Comparison of ENCODE assay signal across 13 cellular contexts in genomic region chr4:9970399-9971011, GRCh38. TPM values are rescaled to one million over a fixed set of nuclear protein-coding genes. Genes with fewer than 3 reads are reported as not detected.
A peak's percentile ranks its signal among the peaks of the same experiment; 100 is the strongest.
DNase-seq lines count a peak whose midpoint lies in the region; ATAC-seq, FAIRE-seq and TF ChIP-seq lines count a peak whose summit lies in the region.
"Had no signal": no experiment of that assay in that cellular context is flagged by ENCODE, and none has a peak within 500 bp of the region (broad histone marks: within the 10 kb centered on the region; RNA-seq: fewer than 3 reads in every experiment).

No MANE protein-coding gene starts in this region.

- DNase-seq in GM12878 (ENCODE audit: low read depth, low spot score), result peak; percentile 41
- no peak for DNase-seq in NCI-H2171 treated with DMSO at 0.1 percent for 48 hours (lab: John Stamatoyannopoulos, UW)
- DNase-seq in colonic mucosa, result no peak
- no peak for DNase-seq in occipital lobe (lab: John Stamatoyannopoulos, UW)
- no peak for DNase-seq in activated CD4-positive, CD25-positive, alpha-beta regulatory T cell treated with anti-CD3 and anti-CD28 coated beads, Interleukin-2, amount 50 U/mL, for 72 hours
- DNase-seq: NCI-H748 treated with DMSO at 0.1 percent for 48 hours had no signal

- peak overlapping the region; percentile 87 for H3K27ac ChIP-seq in GM12878 (ENCODE audit: control insufficient read depth, insufficient read depth)
- no peak overlapping the region for H3K27ac ChIP-seq in colonic mucosa
- H3K27ac ChIP-seq: breast epithelium had no signal

- no peak for TF ChIP-seq RAD21 in GM12878 (IDR thresholded peaks at IDR 0.05; ENCODE audit: insufficient read depth, low read depth, low read length)

- ATAC-seq in GM18870 (IDR thresholded peaks at IDR 0.05; ENCODE audit: unreplicated experiment) (peak; percentile 81), GM21576 (IDR thresholded peaks at IDR 0.05; ENCODE audit: unreplicated experiment) (peak; percentile 83), HG03378 (IDR thresholded peaks at IDR 0.05; ENCODE audit: unreplicated experiment) (peak; percentile 81), GM12878 (peak; percentile 90)

- H3K36me3 ChIP-seq in GM12878 (ENCODE audit: control insufficient read depth in 2 of 2, insufficient read depth in 2 of 2, low read length in 1 of 2) (no peaks in the 10 kb centered on the region), colonic mucosa (no peaks in the 10 kb centered on the region)
- H3K36me3 ChIP-seq: breast epithelium had no signal

- 0 out of 4 replicates have a peak, but pooled peaks of 1 of the 2 experiments have one; percentile 16 for TF ChIP-seq EP300 in GM12878 (IDR thresholded peaks at IDR 0.05; ENCODE audit: borderline replicate concordance in 1 of 2, control insufficient read depth in 1 of 2, low read depth in 2 of 2, low read length in 2 of 2)

- no peaks in the 10 kb centered on the region for H4K20me1 ChIP-seq in GM12878 (ENCODE audit: control insufficient read depth, insufficient read depth)

- H3K9ac ChIP-seq in GM12878 (ENCODE audit: control insufficient read depth, insufficient read depth, low read length) (peak overlapping the region; percentile 61), colonic mucosa (ENCODE audit: low read depth in 2 of 2, low read length in 2 of 2) (no peak overlapping the region)

- peaks cover 20% of the 10 kb centered on the region for H3K4me1 ChIP-seq in GM12878 (ENCODE audit: control insufficient read depth, insufficient read depth, low read length)
- H3K4me1 ChIP-seq in colonic mucosa, result no peaks in the 10 kb centered on the region
- H3K4me1 ChIP-seq: breast epithelium had no signal

- H3K27me3 ChIP-seq in GM12878 (replicated peaks in 1 of 2; ENCODE audit: control insufficient read depth in 2 of 2, insufficient read depth in 2 of 2, low read length in 1 of 2), result no peaks in the 10 kb centered on the region
- H3K27me3 ChIP-seq in colonic mucosa, result no peaks in the 10 kb centered on the region
- H3K27me3 ChIP-seq: breast epithelium had no signal

- TF ChIP-seq CTCF in GM12878 (IDR thresholded peaks at IDR 0.05 in 2 of 3, conservative IDR thresholded peaks at IDR 0.05 in 1 of 3; ENCODE audit: control insufficient read depth in 2 of 3, extremely low read depth in 1 of 3, insufficient read depth in 1 of 3, low read depth in 3 of 3, low read length in 3 of 3), result no peak
- no peak for TF ChIP-seq CTCF in colonic mucosa (IDR thresholded peaks at IDR 0.05)

- intact Hi-C loops in GM12878 (cut with micrococcal nuclease; ENCODE audit: unreplicated experiment) (loop anchor here (2.0 kb wide), 1 partner anchor 36 kb away; no protein-coding TSS in a partner anchor), colonic mucosa (cut with DNase I) (no loop called here)

- RAD21 ChIA-PET in GM12878 (lab: Charles Lee; ENCODE audit: unreplicated experiment), result interaction anchor here (1.9 to 4.4 kb wide), 6 partner anchors 10 to 44 kb away, joined by 4 to 69 read pairs (median 6); no protein-coding TSS in a partner anchor

- H3K4me3 ChIP-seq in GM12878 (no peak overlapping the region; the same call in 1 of the 2 replicates), colonic mucosa (no peak overlapping the region)
- H3K4me3 ChIP-seq: breast epithelium, skin epidermis had no signal

- no peak for TF ChIP-seq POLR2A in GM12878 (IDR thresholded peaks at IDR 0.05; ENCODE audit: low read depth, low read length)

- SMC1A ChIA-PET in GM12878 (lab: Charles Lee; ENCODE audit: uncharacterized antibody, unreplicated experiment), result interaction anchor here (0.9 to 4.5 kb wide), 11 partner anchors 9 to 80 kb away, joined by 3 to 70 read pairs (median 9); no protein-coding TSS in a partner anchor

- H3K9me3 ChIP-seq in GM12878 (replicated peaks; ENCODE audit: control insufficient read depth, insufficient read depth, low read length) (peaks cover 6% of the 10 kb centered on the region), colonic mucosa (no peaks in the 10 kb centered on the region)
- H3K9me3 ChIP-seq: breast epithelium had no signal

- peak overlapping the region; percentile 43 for H2AFZ ChIP-seq in GM12878 (ENCODE audit: control insufficient read depth, low read depth, low read length)

- H3K4me2 ChIP-seq in GM12878 (ENCODE audit: control insufficient read depth, insufficient read depth), result peak overlapping the region; percentile 58

- FAIRE-seq in GM12878 (lab: Jason Lieb, UNC), result peak; percentile 92
- FAIRE-seq: frontal cortex had no signal

- H3K79me2 ChIP-seq in GM12878 (ENCODE audit: control insufficient read depth, insufficient read depth, low read length), result no peaks in the 10 kb centered on the region

- WGBS in GM12878 (ENCODE audit: insufficient coverage, insufficient replicate concordance, low lambda C conversion rate, missing lambda C conversion rate), result 0% methylated on average over 6 of the region's 6 CpGs

- in situ Hi-C loops in GM12878 (cut with MboI), result no loop called here

- CTCF ChIA-PET in GM12878 (lab: Yijun Ruan, JAX), result interaction anchor here (1.4 to 3.5 kb wide), 8 partner anchors 9 to 205 kb away, joined by 3 to 30 read pairs (median 6); no protein-coding TSS in a partner anchor

- POLR2A ChIA-PET in GM12878 (lab: Charles Lee), result interaction anchor here (1.3 to 5.5 kb wide), 3 partner anchors 30 to 36 kb away, joined by 4 to 39 read pairs (median 4); no protein-coding TSS in a partner anchor

- BruUV-seq in GM12878 (replicated peaks; lab: Mats Ljungman, UMichigan), result no TSS peak

TF ChIP-seq in GM12878, 131 proteins besides CTCF, POLR2A, EP300 and RAD21 (continues in another document):
- TF ChIP-seq ZNF217 (IDR thresholded peaks at IDR 0.05) (peak; percentile 42; the same call in 1 of the 2 replicates), ZNF274 (IDR thresholded peaks at IDR 0.05; ENCODE audit: insufficient read depth, insufficient read length) (no peak), SUPT20H (IDR thresholded peaks at IDR 0.05; ENCODE audit: borderline replicate concordance, control insufficient read depth, low read depth, low read length) (no peak), ZZZ3 (IDR thresholded peaks at IDR 0.05; ENCODE audit: control insufficient read depth, insufficient read length, low read depth) (no peak), MTA2 (IDR thresholded peaks at IDR 0.05; ENCODE audit: low read depth) (no peak; the same call in 1 of the 2 replicates), EED (IDR thresholded peaks at IDR 0.05; ENCODE audit: low read depth) (peak; percentile 30; the same call in 1 of the 2 replicates), PAX5 (IDR thresholded peaks at IDR 0.05; ENCODE audit: borderline replicate concordance, low read depth, low read length) (no peak), SIN3A (IDR thresholded peaks at IDR 0.05; ENCODE audit: low read depth, low read length) (no peak), RUNX3 (IDR thresholded peaks at IDR 0.05; ENCODE audit: low read length) (peak; percentile 53; the same call in 1 of the 2 replicates), FOXM1 (IDR thresholded peaks at IDR 0.05; ENCODE audit: low read depth, low read length) (peak; percentile 29; the same call in 1 of the 2 replicates), NFXL1 (IDR thresholded peaks at IDR 0.05; ENCODE audit: borderline replicate concordance) (no peak), SMC3 (IDR thresholded peaks at IDR 0.05; ENCODE audit: borderline replicate concordance, low read length) (no peak), NR2F1 (conservative IDR thresholded peaks at IDR 0.05) (peak; percentile 43; the same call in 1 of the 2 replicates), BCL11A (IDR thresholded peaks at IDR 0.05; ENCODE audit: low read depth, low read length) (no peak), BHLHE40 (IDR thresholded peaks at IDR 0.05; ENCODE audit: borderline replicate concordance in 1 of 2, low read depth in 2 of 2, low read length in 1 of 2) (peak in 1 of 2 experiments; percentile 32; a peak in 1 of 4 replicates)
- TF ChIP-seq, protein P1, sequence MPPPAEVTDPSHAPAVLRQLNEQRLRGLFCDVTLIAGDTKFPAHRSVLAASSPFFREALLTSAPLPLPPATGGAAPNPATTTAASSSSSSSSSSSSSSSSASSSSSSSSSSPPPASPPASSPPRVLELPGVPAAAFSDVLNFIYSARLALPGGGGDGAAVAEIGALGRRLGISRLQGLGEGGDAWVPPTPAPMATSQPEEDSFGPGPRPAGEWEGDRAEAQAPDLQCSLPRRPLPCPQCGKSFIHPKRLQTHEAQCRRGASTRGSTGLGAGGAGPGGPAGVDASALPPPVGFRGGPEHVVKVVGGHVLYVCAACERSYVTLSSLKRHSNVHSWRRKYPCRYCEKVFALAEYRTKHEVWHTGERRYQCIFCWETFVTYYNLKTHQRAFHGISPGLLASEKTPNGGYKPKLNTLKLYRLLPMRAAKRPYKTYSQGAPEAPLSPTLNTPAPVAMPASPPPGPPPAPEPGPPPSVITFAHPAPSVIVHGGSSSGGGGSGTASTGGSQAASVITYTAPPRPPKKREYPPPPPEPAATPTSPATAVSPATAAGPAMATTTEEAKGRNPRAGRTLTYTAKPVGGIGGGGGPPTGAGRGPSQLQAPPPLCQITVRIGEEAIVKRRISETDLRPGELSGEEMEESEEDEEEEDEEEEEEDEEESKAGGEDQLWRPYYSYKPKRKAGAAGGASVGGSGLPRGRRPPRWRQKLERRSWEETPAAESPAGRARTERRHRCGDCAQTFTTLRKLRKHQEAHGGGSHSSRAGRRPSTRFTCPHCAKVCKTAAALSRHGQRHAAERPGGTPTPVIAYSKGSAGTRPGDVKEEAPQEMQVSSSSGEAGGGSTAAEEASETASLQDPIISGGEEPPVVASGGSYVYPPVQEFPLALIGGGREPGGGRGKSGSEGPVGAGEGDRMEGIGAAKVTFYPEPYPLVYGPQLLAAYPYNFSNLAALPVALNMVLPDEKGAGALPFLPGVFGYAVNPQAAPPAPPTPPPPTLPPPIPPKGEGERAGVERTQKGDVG (CRISPR knock-in tag; IDR thresholded peaks at IDR 0.05), result no peak

RNA-seq across cellular contexts. Expression of gene SLC2A9, which starts 50.8 kb away (rescaled TPM):
- 1.5 and 1.8 TPM in 2 replicates for total RNA-seq in GM12878 (2013; cell fraction: nucleolus; rRNA removed)
- total RNA-seq in GM12878 (2014; rRNA removed), result 0.28 and 0.54 TPM in 2 replicates
- total RNA-seq in GM12878 (2014; rRNA removed; fragmentation: Illumina TruSeq; extraction: Trizol), result 0.37 and 0.85 TPM in 2 replicates
- 0.43 and 1.2 TPM in 2 replicates for total RNA-seq in GM12878 (2021)
- not detected for polyA plus RNA-seq in GM12878 (2011; ENCODE audit: low read depth)
- 1.4 and 1.5 TPM in 2 replicates for polyA plus RNA-seq in GM12878 (2011; rRNA removed)
- 1.5 and 1.8 TPM in 2 replicates for polyA plus RNA-seq in GM12878 (2011; cell fraction: cytosol; rRNA removed)
- 3.8 and 4.2 TPM in 2 replicates for polyA plus RNA-seq in GM12878 (2011; cell fraction: nucleus; rRNA removed)
- polyA plus RNA-seq in GM12878 (2012), result 0.18 and 0.42 TPM in 2 replicates
- 0.24 and 0.35 TPM in 2 replicates for polyA plus RNA-seq in GM12878 (2014; fragmentation: Illumina TruSeq; extraction: Trizol)
- 1 to 10 TPM; 1.2 to 1.3 TPM for polyA plus RNA-seq in GM12878 (2014; fragmentation: Nextera tagmentation; extraction: Ambion mirVana)
- polyA plus RNA-seq in GM12878 (2014; rRNA removed), result 0.46 and 0.74 TPM in 2 replicates
- 1 to 10 TPM; 2.7 to 2.8 TPM for polyA plus RNA-seq in GM12878 (2016; fragmentation: Nextera tagmentation; extraction: Ambion mirVana)
- 2.0 and 3.6 TPM in 2 replicates for polyA minus RNA-seq in GM12878 (2011; rRNA and poly(A)+ RNA removed)
- not detected in 2 replicates for polyA minus RNA-seq in GM12878 (2011; cell fraction: cytosol; rRNA and poly(A)+ RNA removed)
- polyA minus RNA-seq in GM12878 (2011; cell fraction: nucleus; rRNA and poly(A)+ RNA removed), result 6.3 and 9.8 TPM in 2 replicates
- total RNA-seq in colonic mucosa, result 1 to 10 TPM; 4.3 to 6.8 TPM
- 3.1 TPM for total RNA-seq in occipital lobe
- total RNA-seq: G401 had no signal
